In genomic region chr7:152674860-152675760, GRCh38 we compare ENCODE assay signal across 8 cellular contexts. TPM values are rescaled to one million over a fixed set of nuclear protein-coding genes. Genes with fewer than 3 reads are reported as not detected.
DNase-seq lines count a peak whose midpoint lies in the region; ATAC-seq and TF ChIP-seq lines count a peak whose summit lies in the region.

No MANE protein-coding gene starts in this region.

- ATAC-seq in GM18502 (IDR thresholded peaks at IDR 0.05; ENCODE audit: poor library complexity, unreplicated experiment) (peak; percentile 34), HG03139 (IDR thresholded peaks at IDR 0.05; ENCODE audit: unreplicated experiment) (peak; percentile 35)

- H3K9ac ChIP-seq in stomach smooth muscle (ENCODE audit: low read length in 2 of 2): peak overlapping the region; percentile 13 to 84

- peak overlapping the region; percentile 95 for H3K4me3 Mint-ChIP-seq in activated naive CD4-positive, alpha-beta T cell treated with anti-CD3 and anti-CD28 coated beads, Interleukin-2, amount 50 U/mL, for 24 hours

- DNase-seq in AG04450 (ENCODE audit: low read depth, low spot score) (peak; percentile 3), NCI-H446 (lab: John Stamatoyannopoulos, UW) (peak; percentile 8 to 59), islet precursor cell (peak; percentile 56), hippocampal formation (lab: John Stamatoyannopoulos, UW) (no peak)

- H3K27me3 ChIP-seq in AG04450 (ENCODE audit: control insufficient read depth, insufficient read depth, low read length): no peaks in the 10 kb centered on the region
- H3K27me3 ChIP-seq in stomach smooth muscle (ENCODE audit: control insufficient read depth in 1 of 2, insufficient read depth in 2 of 2, low read length in 2 of 2): no peaks in the 10 kb centered on the region

- H3K4me1 ChIP-seq in stomach smooth muscle (ENCODE audit: control insufficient read depth, insufficient read depth, low read length): peaks cover 11% of the 10 kb centered on the region

- H3K9me3 Mint-ChIP-seq in activated naive CD4-positive, alpha-beta T cell treated with anti-CD3 and anti-CD28 coated beads, Interleukin-2, amount 50 U/mL, for 24 hours: no peaks in the 10 kb centered on the region

- no peaks in the 10 kb centered on the region for H3K36me3 ChIP-seq in stomach smooth muscle (ENCODE audit: control insufficient read depth in 2 of 2, insufficient read depth in 2 of 2, low read length in 2 of 2)

- no peaks in the 10 kb centered on the region for H3K36me3 Mint-ChIP-seq in activated naive CD4-positive, alpha-beta T cell treated with anti-CD3 and anti-CD28 coated beads, Interleukin-2, amount 50 U/mL, for 24 hours

- H3K9me3 ChIP-seq in AG04450 (ENCODE audit: control insufficient read depth, insufficient read depth, low read length) (no peaks in the 10 kb centered on the region), stomach smooth muscle (ENCODE audit: control insufficient read depth in 2 of 2, low read length in 2 of 2) (no peaks in the 10 kb centered on the region)

- peak overlapping the region; percentile 80 for H3K4me3 ChIP-seq in AG04450 (ENCODE audit: low read depth, low read length)
- peak overlapping the region; percentile 70 to 79 for H3K4me3 ChIP-seq in stomach smooth muscle (ENCODE audit: low read length in 2 of 2)

- H3K4me1 Mint-ChIP-seq in activated naive CD4-positive, alpha-beta T cell treated with anti-CD3 and anti-CD28 coated beads, Interleukin-2, amount 50 U/mL, for 24 hours: peaks cover 10% of the 10 kb centered on the region

- TF ChIP-seq CTCF in AG04450 (IDR thresholded peaks at IDR 0.05; ENCODE audit: low read depth, low read length): no peak

- H3K27ac ChIP-seq in AG04450 (ENCODE audit: low read depth, low read length) (no peak overlapping the region), stomach smooth muscle (ENCODE audit: low read length) (no peak overlapping the region)

- POLR2A ChIA-PET in AG04450 (lab: Yijun Ruan, JAX): no interaction called here

- H3K27ac Mint-ChIP-seq in activated naive CD4-positive, alpha-beta T cell treated with anti-CD3 and anti-CD28 coated beads, Interleukin-2, amount 50 U/mL, for 24 hours: no peak overlapping the region

- CTCF ChIA-PET in AG04450 (lab: Charles Lee): interaction anchor here (0.5 to 1.3 kb wide), 4 partner anchors 31 to 334 kb away, joined by 3 to 7 read pairs (median 3); no protein-coding TSS in a partner anchor

- no peaks in the 10 kb centered on the region for H3K27me3 Mint-ChIP-seq in activated naive CD4-positive, alpha-beta T cell treated with anti-CD3 and anti-CD28 coated beads, Interleukin-2, amount 50 U/mL, for 24 hours

RNA-seq across cellular contexts. Expression of gene XRCC2, which starts 0.8 kb away (rescaled TPM):
- polyA plus RNA-seq in AG04450 (2011; rRNA removed): 0.84 and 1.3 TPM in 2 replicates
- polyA minus RNA-seq in AG04450 (2011; rRNA and poly(A)+ RNA removed): 0.55 and 1.2 TPM in 2 replicates

Comparison
In these comparisons a context has a peak if more than half of its experiments do, and no peak if none do; other contexts are left out.
1. DNase-seq: peak in AG04450 (single experiment), NCI-H446 (2 of 2) and islet precursor cell (single experiment); none in hippocampal formation (0 of 2).